17 cellular contexts compared by ENCODE assay signal in the genomic region with DNA sequence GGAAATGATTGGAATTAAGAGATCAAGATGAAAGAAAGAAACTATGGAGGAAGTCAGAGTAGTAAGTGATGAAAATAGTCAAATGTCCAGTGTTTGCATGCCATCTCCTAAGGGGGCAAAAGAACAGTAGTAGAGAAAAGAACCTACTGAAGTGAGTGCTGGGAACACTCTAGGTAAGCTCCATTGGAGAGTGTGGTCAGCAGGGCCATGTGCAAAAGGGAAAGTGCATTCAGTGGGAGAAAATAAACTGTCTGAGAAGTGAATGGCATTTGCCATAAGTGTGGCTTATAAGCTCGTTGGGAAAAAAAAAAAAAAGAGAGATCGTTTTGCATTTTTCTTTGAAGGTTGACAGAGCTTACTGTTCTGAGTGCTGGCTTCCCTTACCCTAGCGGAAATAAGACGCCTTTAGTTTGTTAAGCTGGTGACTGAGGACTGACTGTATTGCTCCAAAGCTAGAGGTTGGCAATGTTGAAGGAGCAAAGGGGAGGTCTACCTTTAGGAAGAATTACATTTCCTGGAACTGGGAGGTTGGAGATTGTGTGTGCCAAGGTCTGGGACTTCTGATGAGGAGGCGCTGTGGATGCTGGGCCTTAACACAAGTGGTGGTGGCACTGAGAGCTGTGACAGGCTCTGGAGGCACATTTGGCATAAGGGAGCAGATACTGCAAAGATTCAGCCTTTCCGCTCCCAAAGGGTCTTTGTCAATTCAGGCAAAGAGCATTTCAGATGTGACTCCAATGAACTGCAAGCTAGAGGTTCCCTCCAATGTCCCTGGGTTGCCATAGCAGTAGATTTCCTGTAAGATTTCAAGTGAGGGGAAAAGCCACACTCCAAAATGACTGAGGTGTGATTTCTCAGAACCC.
A peak's percentile ranks its signal among the peaks of the same experiment; 100 is the strongest.
DNase-seq lines count a peak whose midpoint lies in the region; ATAC-seq lines count a peak whose summit lies in the region.
"Had no signal": no experiment of that assay in that cellular context is flagged by ENCODE, and none has a peak within 500 bp of the region (broad histone marks: within the 10 kb centered on the region; RNA-seq: fewer than 3 reads in every experiment).

No MANE protein-coding gene starts in this region.

- H3K27me3 Mint-ChIP-seq in activated CD4-positive, alpha-beta memory T cell treated with anti-CD3 and anti-CD28 coated beads, Interleukin-2, amount 10 ng/mL, durations not matched to agents 7 days and 5 days: no peaks in the 10 kb centered on the region

- no peaks in the 10 kb centered on the region for H3K27me3 ChIP-seq in SJCRH30
- H3K27me3 ChIP-seq: right atrium auricular region, stomach had no signal

- peaks cover 14% of the 10 kb centered on the region for H3K9me3 Mint-ChIP-seq in activated CD4-positive, alpha-beta memory T cell treated with anti-CD3 and anti-CD28 coated beads, Interleukin-2, amount 10 ng/mL, durations not matched to agents 7 days and 5 days
- peaks cover 9% of the 10 kb centered on the region for H3K9me3 Mint-ChIP-seq in stimulated activated effector memory CD8-positive, alpha-beta T cell treated with anti-CD3 and anti-CD28 coated beads, Interleukin-12 subunit alpha, Interleukin-12 subunit beta, amount 100 ng/mL, for 72 hours

- peak overlapping the region; percentile 47 for H3K4me3 Mint-ChIP-seq in activated CD4-positive, alpha-beta memory T cell treated with anti-CD3 and anti-CD28 coated beads, Interleukin-2, amount 10 ng/mL, durations not matched to agents 7 days and 5 days
- H3K4me3 Mint-ChIP-seq in stimulated activated effector memory CD8-positive, alpha-beta T cell treated with anti-CD3 and anti-CD28 coated beads, Interleukin-12 subunit alpha, Interleukin-12 subunit beta, amount 100 ng/mL, for 72 hours: peak overlapping the region; percentile 57

- ATAC-seq in stimulated activated effector memory CD8-positive, alpha-beta T cell treated with anti-CD3 and anti-CD28 coated beads, Interleukin-12 subunit alpha, Interleukin-12 subunit beta, amount 100 ng/mL, for 72 hours: peak; percentile 86
- no peak for ATAC-seq in HG02973 (IDR thresholded peaks at IDR 0.05; ENCODE audit: unreplicated experiment)

- CTCF ChIA-PET in activated CD4-positive, alpha-beta memory T cell treated with anti-CD3 and anti-CD28 coated beads, Interleukin-2, amount 10 ng/mL, durations not matched to agents 7 days and 5 days (lab: Charles Lee): interaction anchor here (0.7 to 6.0 kb wide), 13 partner anchors 12 to 268 kb away, joined by 3 to 29 read pairs (median 4); no protein-coding TSS in a partner anchor

- no peak overlapping the region for H3K4me3 ChIP-seq in SJCRH30
- H3K4me3 ChIP-seq: lung, right atrium auricular region, stomach had no signal

- peak; percentile 12 to 20 for DNase-seq in activated CD4-positive, alpha-beta T cell treated with anti-CD3 and anti-CD28 coated beads for 24 hours (ENCODE audit: low read depth in 2 of 2)
- DNase-seq in activated CD4-positive, alpha-beta T cell treated with anti-CD3 and anti-CD28 coated beads for 1 hour: no peak
- DNase-seq in activated CD4-positive, alpha-beta memory T cell treated with anti-CD3 and anti-CD28 coated beads, Interleukin-2, amount 10 ng/mL, durations not matched to agents 7 days and 5 days: peak; percentile 60
- DNase-seq in central memory CD4-positive, alpha-beta T cell: peak; percentile 31
- DNase-seq in stimulated activated effector memory CD8-positive, alpha-beta T cell treated with anti-CD3 and anti-CD28 coated beads, Interleukin-12 subunit alpha, Interleukin-12 subunit beta, amount 100 ng/mL, for 72 hours (ENCODE audit: low spot score in 2 of 2): peak; percentile 30 to 82
- DNase-seq in cerebellar cortex (ENCODE audit: low spot score) (no peak), SJCRH30 (no peak)
- DNase-seq: C1 segment of cervical spinal cord, foreskin melanocyte, MM.1S, NCI-H2081 treated with DMSO at 0.1 percent for 48 hours, NCI-H748 treated with DMSO at 0.1 percent for 48 hours, stomach, SW 1271 had no signal

- POLR2A ChIA-PET in activated CD4-positive, alpha-beta memory T cell treated with anti-CD3 and anti-CD28 coated beads, Interleukin-2, amount 10 ng/mL, durations not matched to agents 7 days and 5 days (lab: Charles Lee): interaction anchor here (0.5 to 9.0 kb wide), 27 partner anchors 8 to 289 kb away, joined by 3 to 183 read pairs (median 5); no protein-coding TSS in a partner anchor

- no peaks in the 10 kb centered on the region for H3K4me1 ChIP-seq in SJCRH30
- H3K4me1 ChIP-seq: right atrium auricular region, stomach had no signal

- no peaks in the 10 kb centered on the region for H3K9me3 ChIP-seq in SJCRH30 (replicated peaks)
- H3K9me3 ChIP-seq: right atrium auricular region, stomach had no signal

- H3K27ac Mint-ChIP-seq in activated CD4-positive, alpha-beta memory T cell treated with anti-CD3 and anti-CD28 coated beads, Interleukin-2, amount 10 ng/mL, durations not matched to agents 7 days and 5 days: peak overlapping the region; percentile 95
- H3K27ac Mint-ChIP-seq in stimulated activated effector memory CD8-positive, alpha-beta T cell treated with anti-CD3 and anti-CD28 coated beads, Interleukin-12 subunit alpha, Interleukin-12 subunit beta, amount 100 ng/mL, for 72 hours: peak overlapping the region; percentile 96

- peaks cover 71% of the 10 kb centered on the region for H3K4me1 Mint-ChIP-seq in activated CD4-positive, alpha-beta memory T cell treated with anti-CD3 and anti-CD28 coated beads, Interleukin-2, amount 10 ng/mL, durations not matched to agents 7 days and 5 days
- H3K4me1 Mint-ChIP-seq in stimulated activated effector memory CD8-positive, alpha-beta T cell treated with anti-CD3 and anti-CD28 coated beads, Interleukin-12 subunit alpha, Interleukin-12 subunit beta, amount 100 ng/mL, for 72 hours: peaks cover 69% of the 10 kb centered on the region

- H3K27ac ChIP-seq in SJCRH30: no peak overlapping the region
- H3K27ac ChIP-seq: right atrium auricular region, stomach had no signal

- no peaks in the 10 kb centered on the region for H3K36me3 ChIP-seq in SJCRH30
- H3K36me3 ChIP-seq: right atrium auricular region, stomach had no signal

- H3K36me3 Mint-ChIP-seq in activated CD4-positive, alpha-beta memory T cell treated with anti-CD3 and anti-CD28 coated beads, Interleukin-2, amount 10 ng/mL, durations not matched to agents 7 days and 5 days (ENCODE audit: low read depth): peaks cover 50% of the 10 kb centered on the region
- peaks cover 29% of the 10 kb centered on the region for H3K36me3 Mint-ChIP-seq in stimulated activated effector memory CD8-positive, alpha-beta T cell treated with anti-CD3 and anti-CD28 coated beads, Interleukin-12 subunit alpha, Interleukin-12 subunit beta, amount 100 ng/mL, for 72 hours

Comparison
In these comparisons a context has a peak if more than half of its experiments do, and no peak if none do; other contexts are left out.
1. DNase-seq: peak in activated CD4-positive, alpha-beta T cell treated with anti-CD3 and anti-CD28 coated beads for 24 hours (2 of 2), activated CD4-positive, alpha-beta memory T cell treated with anti-CD3 and anti-CD28 coated beads, Interleukin-2, amount 10 ng/mL, durations not matched to agents 7 days and 5 days (single experiment), central memory CD4-positive, alpha-beta T cell (single experiment) and stimulated activated effector memory CD8-positive, alpha-beta T cell treated with anti-CD3 and anti-CD28 coated beads, Interleukin-12 subunit alpha, Interleukin-12 subunit beta, amount 100 ng/mL, for 72 hours (2 of 2); none in activated CD4-positive, alpha-beta T cell treated with anti-CD3 and anti-CD28 coated beads for 1 hour (single experiment), cerebellar cortex (single experiment) and SJCRH30 (0 of 2).